Comparison of ENCODE assay signal across 18 cellular contexts in genomic region chr3:183274609-183275008, GRCh38. TPM values are rescaled to one million over a fixed set of nuclear protein-coding genes. Genes with fewer than 3 reads are reported as not detected.
DNase-seq lines count a peak whose midpoint lies in the region; ATAC-seq, FAIRE-seq and TF ChIP-seq lines count a peak whose summit lies in the region.
"Had no signal": no experiment of that assay in that cellular context is flagged by ENCODE, and none has a peak within 500 bp of the region (broad histone marks: within the 10 kb centered on the region; RNA-seq: fewer than 3 reads in every experiment).

No MANE protein-coding gene starts in this region.

- H2AFZ ChIP-seq in astrocyte (ENCODE audit: low read depth, low read length) = no peak overlapping the region
- H2AFZ ChIP-seq: hepatocyte had no signal

- no peaks in the 10 kb centered on the region for H3K27me3 ChIP-seq in astrocyte (ENCODE audit: insufficient read depth, low read length)
- H3K27me3 ChIP-seq: hepatocyte, Peyer's patch had no signal

- TF ChIP-seq CTCF in astrocyte (IDR thresholded peaks at IDR 0.05; ENCODE audit: insufficient read depth, low read depth, low read length) = no peak
- no peak for TF ChIP-seq CTCF in endothelial cell (IDR thresholded peaks at IDR 0.05; ENCODE audit: unreplicated experiment)

- no peak overlapping the region for H3K9ac ChIP-seq in astrocyte (ENCODE audit: low read length)

- in situ Hi-C loops in Caki2 (cut with HindIII; ENCODE audit: low pct_unique_long_range_greater_than_20kb, low sequenced_read_pairs) = no loop called here

- DNase-seq in Caki2 (ENCODE audit: low read depth) (peak; percentile 40), MV-4-11 (lab: John Stamatoyannopoulos, UW) (peak; percentile 34), astrocyte (ENCODE audit: low read depth) (peak; percentile 22), kidney tubule cell (ENCODE audit: low spot score) (peak; percentile 71), endothelial cell (ENCODE audit: low spot score) (no peak), T-helper 2 cell (no peak), head of caudate nucleus (no peak)
- DNase-seq: activated T-cell treated with anti-CD3 and anti-CD28 coated beads, Interleukin-2, amount 50 U/mL, for 72 hours; CD4-positive, alpha-beta memory T cell; NCI-H526 treated with DMSO at 0.1 percent for 48 hours; nephron progenitor cell; Peyer's patch; retina; stimulated activated CD4-positive, alpha-beta T cell treated with anti-CD3 and anti-CD28 coated beads, Interleukin-15, amount 100 ng/mL, for 24 hours; trophoblast cell had no signal

- no peak for FAIRE-seq in astrocyte (lab: Jason Lieb, UNC)

- H3K36me3 Mint-ChIP-seq in astrocyte (ENCODE audit: low read depth, unreplicated experiment) (peaks cover 2% of the 10 kb centered on the region), endothelial cell (ENCODE audit: low read depth, unreplicated experiment) (no peaks in the 10 kb centered on the region)

- H3K4me1 Mint-ChIP-seq in astrocyte (ENCODE audit: low read depth, unreplicated experiment) (peaks cover 11% of the 10 kb centered on the region), endothelial cell (ENCODE audit: unreplicated experiment) (no peaks in the 10 kb centered on the region)
- H3K4me1 Mint-ChIP-seq: CD4-positive, alpha-beta memory T cell; nephron progenitor cell; WTC11 had no signal

- no peak overlapping the region for H3K27ac ChIP-seq in astrocyte (ENCODE audit: low read depth, low read length)
- H3K27ac ChIP-seq: hepatocyte, Peyer's patch had no signal

- peaks cover 11% of the 10 kb centered on the region for H3K4me1 ChIP-seq in astrocyte (ENCODE audit: insufficient read depth, low read length)

- ATAC-seq in GM18498 (IDR thresholded peaks at IDR 0.05; ENCODE audit: unreplicated experiment) = no peak
- ATAC-seq: activated T-cell treated with anti-CD3 and anti-CD28 coated beads, Interleukin-2, amount 50 U/mL, for 72 hours; WTC11 had no signal

- H3K36me3 ChIP-seq in astrocyte (ENCODE audit: insufficient read depth, low read length) = no peaks in the 10 kb centered on the region

- H3K9me3 ChIP-seq in astrocyte (ENCODE audit: insufficient read depth, low read depth, low read length) = no peaks in the 10 kb centered on the region
- H3K9me3 ChIP-seq: Peyer's patch had no signal

- H3K27me3 Mint-ChIP-seq in astrocyte (ENCODE audit: low read depth, unreplicated experiment) (no peaks in the 10 kb centered on the region), endothelial cell (ENCODE audit: unreplicated experiment) (peaks cover 1% of the 10 kb centered on the region)
- H3K27me3 Mint-ChIP-seq: CD4-positive, alpha-beta memory T cell had no signal

- H4K20me1 ChIP-seq in astrocyte (ENCODE audit: insufficient read depth, low read length) = no peaks in the 10 kb centered on the region

- H3K4me2 ChIP-seq in astrocyte (ENCODE audit: low read length) = peak overlapping the region; percentile 56
- H3K4me2 ChIP-seq: hepatocyte had no signal

- no peaks in the 10 kb centered on the region for H3K9me3 Mint-ChIP-seq in astrocyte (ENCODE audit: unreplicated experiment)
- no peaks in the 10 kb centered on the region for H3K9me3 Mint-ChIP-seq in endothelial cell (ENCODE audit: unreplicated experiment)
- H3K9me3 Mint-ChIP-seq: activated T-cell treated with anti-CD3 and anti-CD28 coated beads, Interleukin-2, amount 50 U/mL, for 72 hours; CD4-positive, alpha-beta memory T cell; nephron progenitor cell; WTC11 had no signal

- intact Hi-C loops in head of caudate nucleus (cut with DNase I) = no loop called here

- no peak overlapping the region for H3K27ac Mint-ChIP-seq in astrocyte (ENCODE audit: unreplicated experiment)
- no peak overlapping the region for H3K27ac Mint-ChIP-seq in endothelial cell (ENCODE audit: unreplicated experiment)
- H3K27ac Mint-ChIP-seq: activated T-cell treated with anti-CD3 and anti-CD28 coated beads, Interleukin-2, amount 50 U/mL, for 72 hours; CD4-positive, alpha-beta memory T cell; nephron progenitor cell; WTC11 had no signal

- H3K79me2 ChIP-seq in astrocyte (ENCODE audit: insufficient read depth, low read length) = peaks cover under 1% of the 10 kb centered on the region

- no peak overlapping the region for H3K4me3 ChIP-seq in astrocyte (ENCODE audit: insufficient read depth, low read depth, low read length)
- H3K4me3 ChIP-seq: hepatocyte, Peyer's patch had no signal

- H3K4me3 Mint-ChIP-seq in astrocyte (ENCODE audit: unreplicated experiment) (no peak overlapping the region), endothelial cell (ENCODE audit: unreplicated experiment) (no peak overlapping the region)
- H3K4me3 Mint-ChIP-seq: activated T-cell treated with anti-CD3 and anti-CD28 coated beads, Interleukin-2, amount 50 U/mL, for 72 hours; CD4-positive, alpha-beta memory T cell; nephron progenitor cell; WTC11 had no signal

RNA-seq across cellular contexts. Expression of gene B3GNT5, which starts 21.6 kb away (rescaled TPM):
- total RNA-seq in Caki2 (2014; rRNA removed; shearing (Covaris generic); ENCODE audit: low replicate concordance) = 7.9 and 8.0 TPM in 2 replicates
- total RNA-seq in astrocyte = 15.1 and 15.8 TPM in 2 replicates
- total RNA-seq in endothelial cell (ENCODE audit: unreplicated experiment) = 6.9 TPM

Comparison
In these comparisons a context has a peak if more than half of its experiments do, and no peak if none do; other contexts are left out.
1. DNase-seq: peak in Caki2 (single experiment), MV-4-11 (single experiment), astrocyte (single experiment) and kidney tubule cell (single experiment); none in endothelial cell (single experiment), T-helper 2 cell (0 of 5) and head of caudate nucleus (0 of 42).